Comparison of ENCODE assay signal across 10 cellular contexts in the genomic region with DNA sequence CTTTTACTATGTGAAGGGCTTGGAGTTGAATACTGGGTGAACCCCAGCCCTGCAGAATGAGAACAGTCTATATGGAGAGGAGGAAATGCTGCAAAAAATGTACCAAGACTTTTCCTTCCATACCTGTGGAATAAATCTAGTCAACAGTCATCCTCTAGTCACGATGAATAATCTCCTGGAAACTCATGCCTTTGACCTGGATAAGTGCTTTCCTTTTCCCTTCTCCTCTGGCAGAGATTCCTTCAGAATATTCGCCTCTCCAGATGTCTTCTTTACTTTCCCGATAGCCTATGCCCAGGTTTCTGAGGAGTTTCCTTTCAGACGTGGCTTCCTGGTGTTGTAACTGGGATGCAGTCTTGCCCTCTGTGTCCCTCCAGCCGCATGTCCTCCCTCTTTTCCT. TPM values are rescaled to one million over a fixed set of nuclear protein-coding genes. Genes with fewer than 3 reads are reported as not detected.
A peak's percentile ranks its signal among the peaks of the same experiment; 100 is the strongest.
DNase-seq lines count a peak whose midpoint lies in the region; ATAC-seq, FAIRE-seq and TF ChIP-seq lines count a peak whose summit lies in the region.
"Had no signal": no experiment of that assay in that cellular context is flagged by ENCODE, and none has a peak within 500 bp of the region (broad histone marks: within the 10 kb centered on the region; RNA-seq: fewer than 3 reads in every experiment).

No MANE protein-coding gene starts in this region.

- TF ChIP-seq CTCF in right lobe of liver (IDR thresholded peaks at IDR 0.05) (no peak), HepG2 (CRISPR knock-in tag; IDR thresholded peaks at IDR 0.05) (no peak), keratinocyte (optimal IDR thresholded peaks at IDR 0.05 in 1 of 3, IDR thresholded peaks at IDR 0.05 in 1 of 3, conservative IDR thresholded peaks at IDR 0.05 in 1 of 3; ENCODE audit: extremely low read depth in 1 of 3, insufficient read depth in 2 of 3, low read length in 3 of 3) (no peak), upper lobe of right lung (IDR thresholded peaks at IDR 0.05) (no peak), WERI-Rb-1 (IDR thresholded peaks at IDR 0.05; ENCODE audit: low read depth, low read length) (no peak)

- H3K36me3 ChIP-seq in right lobe of liver (no peaks in the 10 kb centered on the region), HepG2 (replicated peaks in 1 of 2; ENCODE audit: control insufficient read depth in 1 of 2, insufficient read depth in 2 of 2, low read length in 2 of 2) (no peaks in the 10 kb centered on the region), keratinocyte (ENCODE audit: control insufficient read depth in 2 of 2, extremely low read depth in 1 of 2, insufficient read depth in 2 of 2, low read length in 2 of 2) (no peaks in the 10 kb centered on the region), upper lobe of right lung (no peaks in the 10 kb centered on the region), WERI-Rb-1 (no peaks in the 10 kb centered on the region)
- H3K36me3 ChIP-seq: sigmoid colon had no signal

- peaks cover 3 to 74% (median 37%) of the 10 kb centered on the region in 4 donors for H3K4me1 ChIP-seq in right lobe of liver
- peaks cover 95% of the 10 kb centered on the region for H3K4me1 ChIP-seq in HepG2 (ENCODE audit: insufficient read depth, low read length)
- H3K4me1 ChIP-seq in keratinocyte (ENCODE audit: control insufficient read depth, extremely low read depth, insufficient read depth, low read length), result peaks cover 83% of the 10 kb centered on the region
- H3K4me1 ChIP-seq in upper lobe of right lung, result peaks cover 61% of the 10 kb centered on the region

- BruUV-seq in HepG2 (replicated peaks; lab: Mats Ljungman, UMichigan), result no TSS peak

- no peak for ATAC-seq in right lobe of liver
- ATAC-seq in HepG2, result no peak
- ATAC-seq in upper lobe of right lung, result no peak

- peak overlapping the region; percentile 59 for H3K4me3 Mint-ChIP-seq in activated T-helper 1 cell treated with anti-CD3 and anti-CD28 coated beads, Interleukin-12 subunit alpha, Interleukin-12 subunit beta, Interleukin-2, Interleukin-4 antibody, amounts not matched to agents 30 ng/mL and 10 ng/mL and 1 ng/mL, durations not matched to agents 14 hours and 24 hours and 36 hours

- intact Hi-C loops in right lobe of liver (cut with DNase I), result loop anchor here (10.0 kb wide), 3 partner anchors 47 to 457 kb away; a partner anchor contains a TSS
- intact Hi-C loops in HepG2 (cut with micrococcal nuclease; ENCODE audit: unreplicated experiment), result loop anchor here (10.0 kb wide), 3 partner anchors 147 to 747 kb away; no protein-coding TSS in a partner anchor
- intact Hi-C loops in activated T-helper 1 cell treated with anti-CD3 and anti-CD28 coated beads, Interleukin-12 subunit alpha, Interleukin-12 subunit beta, Interleukin-2, Interleukin-4 antibody, amounts not matched to agents 30 ng/mL and 10 ng/mL and 1 ng/mL, durations not matched to agents 14 hours and 24 hours and 36 hours (cut with micrococcal nuclease), result loop anchor here (2.0 to 10.0 kb wide), 3 partner anchors 15 to 187 kb away; no protein-coding TSS in a partner anchor
- intact Hi-C loops in upper lobe of right lung (cut with DNase I), result loop anchor here (10.0 kb wide), 2 partner anchors 47 to 457 kb away; a partner anchor contains a TSS

- WGBS in right lobe of liver (ENCODE audit: insufficient coverage, low coverage, low lambda C conversion rate, missing lambda C conversion rate), result 62% methylated on average over 5 of the region's 5 CpGs
- 96% methylated on average over 5 of the region's 5 CpGs for WGBS in HepG2 (ENCODE audit: low lambda C conversion rate)

- CTCF ChIA-PET in HepG2 (lab: Yijun Ruan, JAX; ENCODE audit: low intra/inter-chr PET ratio, low total read pairs), result no interaction called here

- peak overlapping the region; percentile 89 for H3K27ac Mint-ChIP-seq in activated T-helper 1 cell treated with anti-CD3 and anti-CD28 coated beads, Interleukin-12 subunit alpha, Interleukin-12 subunit beta, Interleukin-2, Interleukin-4 antibody, amounts not matched to agents 30 ng/mL and 10 ng/mL and 1 ng/mL, durations not matched to agents 14 hours and 24 hours and 36 hours

- DNase-seq in right lobe of liver, result no peak
- DNase-seq in HepG2 (ENCODE audit: low spot score), result no peak
- DNase-seq in activated T-helper 1 cell treated with anti-CD3 and anti-CD28 coated beads, Interleukin-12 subunit alpha, Interleukin-12 subunit beta, Interleukin-2, Interleukin-4 antibody, amounts not matched to agents 30 ng/mL and 10 ng/mL and 1 ng/mL, durations not matched to agents 14 hours and 24 hours and 36 hours (ENCODE audit: low spot score), result no peak
- DNase-seq in keratinocyte (ENCODE audit: low read depth, low spot score), result no peak
- no peak for DNase-seq in upper lobe of right lung
- DNase-seq in WERI-Rb-1, result no peak
- no peak for DNase-seq in NCI-H2196 (lab: John Stamatoyannopoulos, UW; ENCODE audit: unreplicated experiment)
- DNase-seq in Kasumi-1 (lab: John Stamatoyannopoulos, UW), result no peak
- DNase-seq: NCI-H526 treated with DMSO at 0.1 percent for 48 hours, sigmoid colon had no signal

- peaks cover 96% of the 10 kb centered on the region for H3K4me1 Mint-ChIP-seq in activated T-helper 1 cell treated with anti-CD3 and anti-CD28 coated beads, Interleukin-12 subunit alpha, Interleukin-12 subunit beta, Interleukin-2, Interleukin-4 antibody, amounts not matched to agents 30 ng/mL and 10 ng/mL and 1 ng/mL, durations not matched to agents 14 hours and 24 hours and 36 hours (ENCODE audit: low read depth)

- H3K4me2 ChIP-seq in HepG2 (ENCODE audit: low read depth, low read length) (no peak overlapping the region), keratinocyte (ENCODE audit: control insufficient read depth, extremely low read depth, insufficient read depth, low read depth, low read length) (peak overlapping the region; percentile 58)

- no peaks in the 10 kb centered on the region for H3K27me3 Mint-ChIP-seq in activated T-helper 1 cell treated with anti-CD3 and anti-CD28 coated beads, Interleukin-12 subunit alpha, Interleukin-12 subunit beta, Interleukin-2, Interleukin-4 antibody, amounts not matched to agents 30 ng/mL and 10 ng/mL and 1 ng/mL, durations not matched to agents 14 hours and 24 hours and 36 hours (ENCODE audit: insufficient read depth)

- POLR2A ChIA-PET in HepG2 (lab: Yijun Ruan, JAX), result interaction anchor here (1.2 to 8.1 kb wide), 7 partner anchors 11 to 597 kb away, joined by 4 to 204 read pairs (median 8); a partner anchor contains a TSS

- H3K9ac ChIP-seq in HepG2 (ENCODE audit: insufficient read depth, low read depth, low read length), result no peak overlapping the region
- H3K9ac ChIP-seq in keratinocyte (ENCODE audit: control insufficient read depth, extremely low read depth, insufficient read depth, low read length), result peak overlapping the region; percentile 88

- peak overlapping the region in 2 of 3 donors; percentile 17 to 51 for H3K27ac ChIP-seq in right lobe of liver
- H3K27ac ChIP-seq in HepG2 (ENCODE audit: extremely low read length, insufficient read depth, low read length), result no peak overlapping the region
- peak overlapping the region; percentile 100 for H3K27ac ChIP-seq in keratinocyte (ENCODE audit: control insufficient read depth, insufficient read depth, low read length)
- H3K27ac ChIP-seq in upper lobe of right lung, result peak overlapping the region; percentile 60
- no peak overlapping the region for H3K27ac ChIP-seq in WERI-Rb-1

- H4K20me1 ChIP-seq in HepG2 (ENCODE audit: insufficient read depth, low read length), result no peaks in the 10 kb centered on the region
- no peaks in the 10 kb centered on the region for H4K20me1 ChIP-seq in keratinocyte (ENCODE audit: control insufficient read depth, extremely low read depth, insufficient read depth, low read length)

- H2AFZ ChIP-seq in HepG2 (ENCODE audit: low read length), result no peak overlapping the region
- H2AFZ ChIP-seq in keratinocyte (ENCODE audit: control insufficient read depth, low read length), result no peak overlapping the region

- H3K27me3 ChIP-seq in right lobe of liver (no peaks in the 10 kb centered on the region), HepG2 (ENCODE audit: control insufficient read depth in 1 of 2, insufficient read depth in 2 of 2, low read length in 2 of 2) (no peaks in the 10 kb centered on the region), keratinocyte (ENCODE audit: control insufficient read depth, extremely low read depth, insufficient read depth, low read length) (no peaks in the 10 kb centered on the region), upper lobe of right lung (no peaks in the 10 kb centered on the region), WERI-Rb-1 (ENCODE audit: insufficient read depth, low read depth, severe bottlenecking) (no peaks in the 10 kb centered on the region)
- H3K27me3 ChIP-seq: sigmoid colon had no signal

- no peak for FAIRE-seq in HepG2 (lab: Jason Lieb, UNC)
- FAIRE-seq in keratinocyte (lab: Jason Lieb, UNC), result peak; percentile 52

- TF ChIP-seq POLR2A in right lobe of liver (IDR thresholded peaks at IDR 0.05) (no peak), HepG2 (IDR thresholded peaks at IDR 0.05; ENCODE audit: insufficient read depth in 1 of 2, low read depth in 2 of 2, low read length in 2 of 2) (no peak)

- dilution Hi-C loops in keratinocyte (cut with MboI; ENCODE audit: extremely low pct_ligation_motif_present, low sequenced_read_pairs), result no loop called here

- H3K79me2 ChIP-seq in HepG2 (ENCODE audit: insufficient read depth, low read length), result no peaks in the 10 kb centered on the region
- no peaks in the 10 kb centered on the region for H3K79me2 ChIP-seq in keratinocyte (ENCODE audit: control insufficient read depth, insufficient read depth, low read length)

- TF ChIP-seq EP300 in HepG2 (IDR thresholded peaks at IDR 0.05; ENCODE audit: low read depth in 2 of 2, low read length in 2 of 2) (no peak), HepG2 (CRISPR knock-in tag; IDR thresholded peaks at IDR 0.05; ENCODE audit: borderline replicate concordance) (no peak)

- no peaks in the 10 kb centered on the region for H3K9me1 ChIP-seq in keratinocyte (ENCODE audit: control insufficient read depth, extremely low read depth, insufficient read depth, low read length)

- H3K9me3 Mint-ChIP-seq in activated T-helper 1 cell treated with anti-CD3 and anti-CD28 coated beads, Interleukin-12 subunit alpha, Interleukin-12 subunit beta, Interleukin-2, Interleukin-4 antibody, amounts not matched to agents 30 ng/mL and 10 ng/mL and 1 ng/mL, durations not matched to agents 14 hours and 24 hours and 36 hours, result no peaks in the 10 kb centered on the region

- TF ChIP-seq RAD21 in HepG2 (CRISPR knock-in tag; IDR thresholded peaks at IDR 0.05), result no peak

- H3K36me3 Mint-ChIP-seq in activated T-helper 1 cell treated with anti-CD3 and anti-CD28 coated beads, Interleukin-12 subunit alpha, Interleukin-12 subunit beta, Interleukin-2, Interleukin-4 antibody, amounts not matched to agents 30 ng/mL and 10 ng/mL and 1 ng/mL, durations not matched to agents 14 hours and 24 hours and 36 hours (ENCODE audit: low read depth), result peaks cover 5% of the 10 kb centered on the region

- H3K4me3 ChIP-seq in right lobe of liver (no peak overlapping the region), HepG2 (replicated peaks in 1 of 3; ENCODE audit: insufficient read depth in 1 of 3, low read depth in 2 of 3, low read length in 3 of 3) (no peak overlapping the region), keratinocyte (ENCODE audit: control insufficient read depth in 2 of 3, extremely low read depth in 1 of 3, insufficient read depth in 2 of 3, low read depth in 1 of 3, low read length in 3 of 3) (no peak overlapping the region), upper lobe of right lung (no peak overlapping the region), WERI-Rb-1 (ENCODE audit: low read depth, low read length) (no peak overlapping the region)
- H3K4me3 ChIP-seq: sigmoid colon had no signal

- H3K9me3 ChIP-seq in right lobe of liver, result no peaks in the 10 kb centered on the region
- no peaks in the 10 kb centered on the region for H3K9me3 ChIP-seq in HepG2 (ENCODE audit: low read length)
- no peaks in the 10 kb centered on the region for H3K9me3 ChIP-seq in keratinocyte (ENCODE audit: control insufficient read depth, low read depth, low read length)
- no peaks in the 10 kb centered on the region for H3K9me3 ChIP-seq in upper lobe of right lung
- no peaks in the 10 kb centered on the region for H3K9me3 ChIP-seq in WERI-Rb-1 (ENCODE audit: severe bottlenecking)
- H3K9me3 ChIP-seq: sigmoid colon had no signal

- in situ Hi-C loops in HepG2 (cut with HindIII; ENCODE audit: extremely low pct_ligation_motif_present, low pct_unique_long_range_greater_than_20kb), result loop anchor here (10.0 kb wide), 3 partner anchors 457 to 977 kb away; a partner anchor contains a TSS

RNA-seq across cellular contexts. Expression of a gene that starts 28.1 kb away (rescaled TPM):
- total RNA-seq in right lobe of liver (100 to 1,000 TPM in 2 of 6 experiments, 10 to 100 TPM in 4; 34.0 to 153 (median 78.5) TPM), HepG2 (2016; rRNA removed; fragmentation: Illumina TruSeq; extraction: Trizol) (23.5 and 151 TPM in 2 replicates), upper lobe of right lung (140 TPM)
- 18.9 and 19.9 TPM in 2 replicates for total RNA-seq in HepG2 (2016; cell fraction: cytosol; rRNA removed; fragmentation: Illumina TruSeq; extraction: Trizol; ENCODE audit: low read depth)
- total RNA-seq in HepG2 (2016; cell fraction: insoluble cytoplasmic fraction; rRNA removed; fragmentation: Illumina TruSeq; extraction: Trizol), result 22.0 and 151 TPM in 2 replicates
- total RNA-seq in HepG2 (2016; cell fraction: membrane; rRNA removed; fragmentation: Illumina TruSeq; extraction: Trizol), result 19.5 and 22.9 TPM in 2 replicates
- total RNA-seq in HepG2 (2016; cell fraction: nucleus; rRNA removed; fragmentation: Illumina TruSeq; extraction: Trizol), result 552 TPM in 2 replicates
- polyA plus RNA-seq in HepG2 (2011; rRNA removed) (303 and 309 TPM in 2 replicates), keratinocyte (59.1 to 136 TPM (median 118 TPM) in 3 replicates)
- polyA plus RNA-seq in HepG2 (2011; cell fraction: cytosol; rRNA removed), result 35.9 and 39.3 TPM in 2 replicates
- polyA plus RNA-seq in HepG2 (2011; cell fraction: nucleus; rRNA removed), result 1,033 and 1,155 TPM in 2 replicates
- polyA plus RNA-seq in HepG2 (2012), result 118 and 121 TPM in 2 replicates
- 4.9 and 6.1 TPM in 2 replicates for polyA plus RNA-seq in HepG2 (2016; cell fraction: cytosol; fragmentation: Illumina TruSeq; extraction: Trizol; ENCODE audit: low read depth)
- 26.1 and 28.4 TPM in 2 replicates for polyA plus RNA-seq in HepG2 (2016; cell fraction: insoluble cytoplasmic fraction; fragmentation: Illumina TruSeq; extraction: Trizol; ENCODE audit: low read depth)
- polyA plus RNA-seq in HepG2 (2016; cell fraction: membrane; fragmentation: Illumina TruSeq; extraction: Trizol; ENCODE audit: low read depth), result 6.6 and 9.0 TPM in 2 replicates
- polyA plus RNA-seq in HepG2 (2016; cell fraction: nucleus; fragmentation: Illumina TruSeq; extraction: Trizol; ENCODE audit: insufficient read depth, low read depth), result 607 and 612 TPM in 2 replicates
- polyA minus RNA-seq in HepG2 (2011; rRNA and poly(A)+ RNA removed; ENCODE audit: low replicate concordance), result 138 and 193 TPM in 2 replicates
- 30.6 and 49.5 TPM in 2 replicates for polyA minus RNA-seq in HepG2 (2011; cell fraction: cytosol; rRNA and poly(A)+ RNA removed)
- polyA minus RNA-seq in HepG2 (2011; cell fraction: nucleus; rRNA and poly(A)+ RNA removed), result 1,410 and 1,557 TPM in 2 replicates
- 167 and 204 TPM in 2 replicates for total RNA-seq in activated T-helper 1 cell treated with anti-CD3 and anti-CD28 coated beads, Interleukin-12 subunit alpha, Interleukin-12 subunit beta, Interleukin-2, Interleukin-4 antibody, amounts not matched to agents 30 ng/mL and 10 ng/mL and 1 ng/mL, durations not matched to agents 14 hours and 24 hours and 36 hours
- polyA plus RNA-seq in keratinocyte (2011; ENCODE audit: low read depth), result 698 TPM
- polyA plus RNA-seq in keratinocyte (2011; cell fraction: cytosol; rRNA removed), result 11.9 and 23.3 TPM in 2 replicates
- 262 and 357 TPM in 2 replicates for polyA plus RNA-seq in keratinocyte (2011; cell fraction: nucleus; rRNA removed)
- 33.1 and 117 TPM in 2 replicates for polyA plus RNA-seq in keratinocyte (2012; ENCODE audit: low replicate concordance)
- polyA minus RNA-seq in keratinocyte, result 27.8 to 153 TPM (median 85.5 TPM) in 3 replicates
- 33.8 TPM for polyA minus RNA-seq in keratinocyte (2011; cell fraction: cytosol; rRNA and poly(A)+ RNA removed)
- polyA minus RNA-seq in keratinocyte (2011; cell fraction: nucleus; rRNA and poly(A)+ RNA removed), result 279 and 325 TPM in 2 replicates

Comparison
In these comparisons a context has a peak if more than half of its experiments do, and no peak if none do; other contexts are left out.
1. H3K27ac ChIP-seq: peak in right lobe of liver (2 of 3), keratinocyte (single experiment) and upper lobe of right lung (single experiment); none in HepG2 (single experiment) and WERI-Rb-1 (single experiment).